1 cellular context compared by ENCODE assay signal in the genomic region with DNA sequence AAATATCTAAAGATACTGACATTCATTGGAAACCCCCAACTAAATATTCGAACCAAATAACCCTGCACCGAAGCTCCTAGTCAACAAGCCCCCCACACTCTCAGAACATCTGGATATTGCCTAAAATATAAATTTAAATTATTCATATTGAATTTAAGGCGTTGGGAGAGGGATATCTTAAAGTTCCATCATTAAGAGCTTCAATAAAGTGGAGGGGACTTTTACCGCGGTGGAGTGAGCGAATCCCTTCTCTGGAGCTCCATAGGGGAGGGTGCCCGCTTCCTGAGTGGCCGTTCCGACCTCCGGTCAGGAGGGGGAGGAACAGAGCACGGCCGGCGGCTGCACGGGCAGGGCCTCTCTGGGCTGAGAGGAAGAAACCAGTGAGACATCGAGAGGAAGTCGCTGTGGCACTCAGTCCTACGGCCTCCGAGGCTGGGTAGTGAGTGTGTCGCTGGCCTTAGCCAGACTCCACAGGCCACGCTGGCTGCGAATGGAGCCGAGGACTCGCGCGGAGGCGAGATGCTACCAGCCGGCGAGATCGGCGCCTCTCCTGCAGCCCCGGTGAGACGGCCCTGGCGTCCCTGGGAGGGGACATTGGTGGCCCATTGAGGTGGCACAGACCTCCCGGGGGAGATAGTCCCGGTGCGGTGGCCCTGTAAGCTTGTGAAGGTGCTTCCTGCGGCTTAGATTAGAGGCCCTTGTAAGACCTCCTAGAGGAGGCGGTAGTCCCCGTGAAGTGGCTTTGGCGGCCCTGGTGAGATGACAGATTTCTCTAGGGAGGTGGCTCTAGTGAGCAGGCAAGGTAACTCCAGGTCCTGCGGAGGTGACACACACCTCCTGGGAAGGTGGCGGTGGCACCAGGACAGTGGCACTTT.
A peak's percentile ranks its signal among the peaks of the same experiment; 100 is the strongest.
TF ChIP-seq lines count a peak whose summit lies in the region.

A gene (plus strand): TSS at position 405 of the 875 bp plus-strand sequence. CDS start 115 bp downstream, at position 520.

TF ChIP-seq in HEK293, 187 proteins besides CTCF, POLR2A, EP300 and RAD21 (continued from another document and continues in another):
- no peak for TF ChIP-seq KLF1 (tag by site-specific recombination; IDR thresholded peaks at IDR 0.05)
- TF ChIP-seq ZBTB48 (tag by site-specific recombination; IDR thresholded peaks at IDR 0.05): no peak
- TF ChIP-seq SP2 (tag by site-specific recombination; IDR thresholded peaks at IDR 0.05): peak; percentile 45
- no peak for TF ChIP-seq ZNF175 (tag by site-specific recombination; IDR thresholded peaks at IDR 0.05)
- no peak for TF ChIP-seq ZNF211 (tag by site-specific recombination; IDR thresholded peaks at IDR 0.05; ENCODE audit: low read depth)
- TF ChIP-seq SCRT2 (tag by site-specific recombination; IDR thresholded peaks at IDR 0.05): peak; percentile 42; the same call in 1 of the 2 replicates
- TF ChIP-seq, protein P1, sequence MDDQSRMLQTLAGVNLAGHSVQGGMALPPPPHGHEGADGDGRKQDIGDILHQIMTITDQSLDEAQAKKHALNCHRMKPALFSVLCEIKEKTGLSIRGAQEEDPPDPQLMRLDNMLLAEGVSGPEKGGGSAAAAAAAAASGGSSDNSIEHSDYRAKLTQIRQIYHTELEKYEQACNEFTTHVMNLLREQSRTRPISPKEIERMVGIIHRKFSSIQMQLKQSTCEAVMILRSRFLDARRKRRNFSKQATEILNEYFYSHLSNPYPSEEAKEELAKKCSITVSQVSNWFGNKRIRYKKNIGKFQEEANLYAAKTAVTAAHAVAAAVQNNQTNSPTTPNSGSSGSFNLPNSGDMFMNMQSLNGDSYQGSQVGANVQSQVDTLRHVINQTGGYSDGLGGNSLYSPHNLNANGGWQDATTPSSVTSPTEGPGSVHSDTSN (CRISPR knock-in tag; IDR thresholded peaks at IDR 0.05): no peak
- TF ChIP-seq GLIS2 (tag by site-specific recombination; IDR thresholded peaks at IDR 0.05): peak; percentile 85
- peak; percentile 32 for TF ChIP-seq ZBTB8A (tag by site-specific recombination; IDR thresholded peaks at IDR 0.05)
- TF ChIP-seq ZNF416 (tag by site-specific recombination; IDR thresholded peaks at IDR 0.05): no peak
- TF ChIP-seq, protein P2, sequence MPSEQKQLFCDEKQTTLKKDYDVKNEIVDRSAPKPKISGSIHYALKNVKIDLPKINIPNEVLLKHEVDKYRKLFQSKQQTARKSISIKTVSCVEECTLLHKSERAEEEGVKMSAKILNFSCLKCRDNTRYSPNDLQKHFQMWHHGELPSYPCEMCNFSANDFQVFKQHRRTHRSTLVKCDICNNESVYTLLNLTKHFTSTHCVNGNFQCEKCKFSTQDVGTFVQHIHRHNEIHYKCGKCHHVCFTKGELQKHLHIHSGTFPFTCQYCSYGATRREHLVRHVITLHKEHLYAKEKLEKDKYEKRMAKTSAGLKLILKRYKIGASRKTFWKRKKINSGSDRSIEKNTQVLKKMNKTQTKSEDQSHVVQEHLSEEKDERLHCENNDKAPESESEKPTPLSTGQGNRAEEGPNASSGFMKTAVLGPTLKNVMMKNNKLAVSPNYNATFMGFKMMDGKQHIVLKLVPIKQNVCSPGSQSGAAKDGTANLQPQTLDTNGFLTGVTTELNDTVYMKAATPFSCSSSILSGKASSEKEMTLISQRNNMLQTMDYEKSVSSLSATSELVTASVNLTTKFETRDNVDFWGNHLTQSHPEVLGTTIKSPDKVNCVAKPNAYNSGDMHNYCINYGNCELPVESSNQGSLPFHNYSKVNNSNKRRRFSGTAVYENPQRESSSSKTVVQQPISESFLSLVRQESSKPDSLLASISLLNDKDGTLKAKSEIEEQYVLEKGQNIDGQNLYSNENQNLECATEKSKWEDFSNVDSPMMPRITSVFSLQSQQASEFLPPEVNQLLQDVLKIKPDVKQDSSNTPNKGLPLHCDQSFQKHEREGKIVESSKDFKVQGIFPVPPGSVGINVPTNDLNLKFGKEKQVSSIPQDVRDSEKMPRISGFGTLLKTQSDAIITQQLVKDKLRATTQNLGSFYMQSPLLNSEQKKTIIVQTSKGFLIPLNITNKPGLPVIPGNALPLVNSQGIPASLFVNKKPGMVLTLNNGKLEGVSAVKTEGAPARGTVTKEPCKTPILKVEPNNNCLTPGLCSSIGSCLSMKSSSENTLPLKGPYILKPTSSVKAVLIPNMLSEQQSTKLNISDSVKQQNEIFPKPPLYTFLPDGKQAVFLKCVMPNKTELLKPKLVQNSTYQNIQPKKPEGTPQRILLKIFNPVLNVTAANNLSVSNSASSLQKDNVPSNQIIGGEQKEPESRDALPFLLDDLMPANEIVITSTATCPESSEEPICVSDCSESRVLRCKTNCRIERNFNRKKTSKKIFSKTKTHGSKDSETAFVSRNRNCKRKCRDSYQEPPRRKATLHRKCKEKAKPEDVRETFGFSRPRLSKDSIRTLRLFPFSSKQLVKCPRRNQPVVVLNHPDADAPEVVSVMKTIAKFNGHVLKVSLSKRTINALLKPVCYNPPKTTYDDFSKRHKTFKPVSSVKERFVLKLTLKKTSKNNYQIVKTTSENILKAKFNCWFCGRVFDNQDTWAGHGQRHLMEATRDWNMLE (tag by site-specific recombination; conservative IDR thresholded peaks at IDR 0.05; ENCODE audit: low read depth): peak; percentile 69
- TF ChIP-seq, protein P3, sequence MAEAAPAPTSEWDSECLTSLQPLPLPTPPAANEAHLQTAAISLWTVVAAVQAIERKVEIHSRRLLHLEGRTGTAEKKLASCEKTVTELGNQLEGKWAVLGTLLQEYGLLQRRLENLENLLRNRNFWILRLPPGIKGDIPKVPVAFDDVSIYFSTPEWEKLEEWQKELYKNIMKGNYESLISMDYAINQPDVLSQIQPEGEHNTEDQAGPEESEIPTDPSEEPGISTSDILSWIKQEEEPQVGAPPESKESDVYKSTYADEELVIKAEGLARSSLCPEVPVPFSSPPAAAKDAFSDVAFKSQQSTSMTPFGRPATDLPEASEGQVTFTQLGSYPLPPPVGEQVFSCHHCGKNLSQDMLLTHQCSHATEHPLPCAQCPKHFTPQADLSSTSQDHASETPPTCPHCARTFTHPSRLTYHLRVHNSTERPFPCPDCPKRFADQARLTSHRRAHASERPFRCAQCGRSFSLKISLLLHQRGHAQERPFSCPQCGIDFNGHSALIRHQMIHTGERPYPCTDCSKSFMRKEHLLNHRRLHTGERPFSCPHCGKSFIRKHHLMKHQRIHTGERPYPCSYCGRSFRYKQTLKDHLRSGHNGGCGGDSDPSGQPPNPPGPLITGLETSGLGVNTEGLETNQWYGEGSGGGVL (tag by site-specific recombination; IDR thresholded peaks at IDR 0.05): no peak
- TF ChIP-seq GLI2 (tag by site-specific recombination; IDR thresholded peaks at IDR 0.05; ENCODE audit: borderline replicate concordance, low read depth): no peak
- no peak for TF ChIP-seq KLF8 (tag by site-specific recombination; IDR thresholded peaks at IDR 0.05)
- TF ChIP-seq, protein P4, sequence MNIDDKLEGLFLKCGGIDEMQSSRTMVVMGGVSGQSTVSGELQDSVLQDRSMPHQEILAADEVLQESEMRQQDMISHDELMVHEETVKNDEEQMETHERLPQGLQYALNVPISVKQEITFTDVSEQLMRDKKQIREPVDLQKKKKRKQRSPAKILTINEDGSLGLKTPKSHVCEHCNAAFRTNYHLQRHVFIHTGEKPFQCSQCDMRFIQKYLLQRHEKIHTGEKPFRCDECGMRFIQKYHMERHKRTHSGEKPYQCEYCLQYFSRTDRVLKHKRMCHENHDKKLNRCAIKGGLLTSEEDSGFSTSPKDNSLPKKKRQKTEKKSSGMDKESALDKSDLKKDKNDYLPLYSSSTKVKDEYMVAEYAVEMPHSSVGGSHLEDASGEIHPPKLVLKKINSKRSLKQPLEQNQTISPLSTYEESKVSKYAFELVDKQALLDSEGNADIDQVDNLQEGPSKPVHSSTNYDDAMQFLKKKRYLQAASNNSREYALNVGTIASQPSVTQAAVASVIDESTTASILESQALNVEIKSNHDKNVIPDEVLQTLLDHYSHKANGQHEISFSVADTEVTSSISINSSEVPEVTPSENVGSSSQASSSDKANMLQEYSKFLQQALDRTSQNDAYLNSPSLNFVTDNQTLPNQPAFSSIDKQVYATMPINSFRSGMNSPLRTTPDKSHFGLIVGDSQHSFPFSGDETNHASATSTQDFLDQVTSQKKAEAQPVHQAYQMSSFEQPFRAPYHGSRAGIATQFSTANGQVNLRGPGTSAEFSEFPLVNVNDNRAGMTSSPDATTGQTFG (tag by site-specific recombination; IDR thresholded peaks at IDR 0.05; ENCODE audit: borderline replicate concordance): no peak
- TF ChIP-seq ZNF677 (tag by site-specific recombination; IDR thresholded peaks at IDR 0.05): no peak
- TF ChIP-seq ZNF138 (tag by site-specific recombination; IDR thresholded peaks at IDR 0.05; ENCODE audit: borderline replicate concordance): no peak
- peak; percentile 59; the same call in 1 of the 2 replicates for TF ChIP-seq YY2 (tag by site-specific recombination; IDR thresholded peaks at IDR 0.05)
- TF ChIP-seq, protein P5, sequence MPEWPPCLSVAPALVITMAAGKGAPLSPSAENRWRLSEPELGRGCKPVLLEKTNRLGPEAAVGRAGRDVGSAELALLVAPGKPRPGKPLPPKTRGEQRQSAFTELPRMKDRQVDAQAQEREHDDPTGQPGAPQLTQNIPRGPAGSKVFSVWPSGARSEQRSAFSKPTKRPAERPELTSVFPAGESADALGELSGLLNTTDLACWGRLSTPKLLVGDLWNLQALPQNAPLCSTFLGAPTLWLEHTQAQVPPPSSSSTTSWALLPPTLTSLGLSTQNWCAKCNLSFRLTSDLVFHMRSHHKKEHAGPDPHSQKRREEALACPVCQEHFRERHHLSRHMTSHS (tag by site-specific recombination; IDR thresholded peaks at IDR 0.05): no peak
- no peak for TF ChIP-seq FEZF1 (tag by site-specific recombination; IDR thresholded peaks at IDR 0.05)
- peak; percentile 91 for TF ChIP-seq ZNF2 (tag by site-specific recombination; IDR thresholded peaks at IDR 0.05)
- TF ChIP-seq MYNN (tag by site-specific recombination; IDR thresholded peaks at IDR 0.05; ENCODE audit: borderline replicate concordance): peak; percentile 97
- TF ChIP-seq ZNF169 (tag by site-specific recombination; IDR thresholded peaks at IDR 0.05): no peak
- TF ChIP-seq ZNF549 (tag by site-specific recombination; IDR thresholded peaks at IDR 0.05): no peak
- TF ChIP-seq, protein P6, sequence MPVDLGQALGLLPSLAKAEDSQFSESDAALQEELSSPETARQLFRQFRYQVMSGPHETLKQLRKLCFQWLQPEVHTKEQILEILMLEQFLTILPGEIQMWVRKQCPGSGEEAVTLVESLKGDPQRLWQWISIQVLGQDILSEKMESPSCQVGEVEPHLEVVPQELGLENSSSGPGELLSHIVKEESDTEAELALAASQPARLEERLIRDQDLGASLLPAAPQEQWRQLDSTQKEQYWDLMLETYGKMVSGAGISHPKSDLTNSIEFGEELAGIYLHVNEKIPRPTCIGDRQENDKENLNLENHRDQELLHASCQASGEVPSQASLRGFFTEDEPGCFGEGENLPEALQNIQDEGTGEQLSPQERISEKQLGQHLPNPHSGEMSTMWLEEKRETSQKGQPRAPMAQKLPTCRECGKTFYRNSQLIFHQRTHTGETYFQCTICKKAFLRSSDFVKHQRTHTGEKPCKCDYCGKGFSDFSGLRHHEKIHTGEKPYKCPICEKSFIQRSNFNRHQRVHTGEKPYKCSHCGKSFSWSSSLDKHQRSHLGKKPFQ (tag by site-specific recombination; IDR thresholded peaks at IDR 0.05): no peak
- TF ChIP-seq ZNF37A (tag by site-specific recombination; IDR thresholded peaks at IDR 0.05): no peak
- TF ChIP-seq ZIC2 (tag by site-specific recombination; IDR thresholded peaks at IDR 0.05): peak; percentile 79
- TF ChIP-seq ZBTB17 (tag by site-specific recombination; IDR thresholded peaks at IDR 0.05): peak; percentile 77
- no peak for TF ChIP-seq ZNF354C (tag by site-specific recombination; IDR thresholded peaks at IDR 0.05; ENCODE audit: borderline replicate concordance, low read depth)
- no peak; the same call in 1 of the 2 replicates for TF ChIP-seq ZNF664 (tag by site-specific recombination; IDR thresholded peaks at IDR 0.05)
- no peak for TF ChIP-seq MEIS1 (CRISPR knock-in tag; IDR thresholded peaks at IDR 0.05; ENCODE audit: borderline replicate concordance)
- peak; percentile 81 for TF ChIP-seq ZNF394 (tag by site-specific recombination; IDR thresholded peaks at IDR 0.05; ENCODE audit: borderline replicate concordance)
- TF ChIP-seq ZBTB7A (tag by site-specific recombination; IDR thresholded peaks at IDR 0.05; ENCODE audit: low read depth): peak; percentile 23; the same call in 1 of the 2 replicates
- no peak for TF ChIP-seq ZNF112 (tag by site-specific recombination; IDR thresholded peaks at IDR 0.05)
- no peak for TF ChIP-seq ZNF184 (tag by site-specific recombination; IDR thresholded peaks at IDR 0.05)
- TF ChIP-seq, protein P7, sequence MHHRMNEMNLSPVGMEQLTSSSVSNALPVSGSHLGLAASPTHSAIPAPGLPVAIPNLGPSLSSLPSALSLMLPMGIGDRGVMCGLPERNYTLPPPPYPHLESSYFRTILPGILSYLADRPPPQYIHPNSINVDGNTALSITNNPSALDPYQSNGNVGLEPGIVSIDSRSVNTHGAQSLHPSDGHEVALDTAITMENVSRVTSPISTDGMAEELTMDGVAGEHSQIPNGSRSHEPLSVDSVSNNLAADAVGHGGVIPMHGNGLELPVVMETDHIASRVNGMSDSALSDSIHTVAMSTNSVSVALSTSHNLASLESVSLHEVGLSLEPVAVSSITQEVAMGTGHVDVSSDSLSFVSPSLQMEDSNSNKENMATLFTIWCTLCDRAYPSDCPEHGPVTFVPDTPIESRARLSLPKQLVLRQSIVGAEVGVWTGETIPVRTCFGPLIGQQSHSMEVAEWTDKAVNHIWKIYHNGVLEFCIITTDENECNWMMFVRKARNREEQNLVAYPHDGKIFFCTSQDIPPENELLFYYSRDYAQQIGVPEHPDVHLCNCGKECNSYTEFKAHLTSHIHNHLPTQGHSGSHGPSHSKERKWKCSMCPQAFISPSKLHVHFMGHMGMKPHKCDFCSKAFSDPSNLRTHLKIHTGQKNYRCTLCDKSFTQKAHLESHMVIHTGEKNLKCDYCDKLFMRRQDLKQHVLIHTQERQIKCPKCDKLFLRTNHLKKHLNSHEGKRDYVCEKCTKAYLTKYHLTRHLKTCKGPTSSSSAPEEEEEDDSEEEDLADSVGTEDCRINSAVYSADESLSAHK (tag by site-specific recombination; IDR thresholded peaks at IDR 0.05): no peak
- TF ChIP-seq ZNF350 (tag by site-specific recombination; IDR thresholded peaks at IDR 0.05): no peak
- TF ChIP-seq ZNF157 (tag by site-specific recombination; IDR thresholded peaks at IDR 0.05): no peak
- TF ChIP-seq GLI4 (tag by site-specific recombination; IDR thresholded peaks at IDR 0.05): peak; percentile 43; the same call in 1 of the 2 replicates
- TF ChIP-seq ZNF266 (tag by site-specific recombination; IDR thresholded peaks at IDR 0.05; ENCODE audit: low read depth): no peak
- TF ChIP-seq, protein P8, sequence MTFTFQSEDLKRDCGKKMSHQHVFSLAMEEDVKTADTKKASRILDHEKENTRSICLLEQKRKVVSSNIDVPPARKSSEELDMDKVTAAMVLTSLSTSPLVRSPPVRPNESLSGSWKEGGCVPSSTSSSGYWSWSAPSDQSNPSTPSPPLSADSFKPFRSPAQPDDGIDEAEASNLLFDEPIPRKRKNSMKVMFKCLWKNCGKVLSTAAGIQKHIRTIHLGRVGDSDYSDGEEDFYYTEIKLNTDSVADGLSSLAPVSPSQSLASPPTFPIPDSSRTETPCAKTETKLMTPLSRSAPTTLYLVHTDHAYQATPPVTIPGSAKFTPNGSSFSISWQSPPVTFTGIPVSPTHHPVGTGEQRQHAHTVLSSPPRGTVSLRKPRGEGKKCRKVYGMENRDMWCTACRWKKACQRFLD (tag by site-specific recombination; IDR thresholded peaks at IDR 0.05): no peak
- no peak; the same call in 1 of the 2 replicates for TF ChIP-seq ZNF561 (tag by site-specific recombination; IDR thresholded peaks at IDR 0.05; ENCODE audit: borderline replicate concordance)
- TF ChIP-seq ZNF48 (tag by site-specific recombination; IDR thresholded peaks at IDR 0.05): no peak
- TF ChIP-seq ZNF747 (tag by site-specific recombination; IDR thresholded peaks at IDR 0.05): no peak
